Comparison of ENCODE assay signal across 8 cellular contexts in genomic region chr3:129329858-129330257, GRCh38.
"Had no signal": no experiment of that assay in that cellular context is flagged by ENCODE, and none has a peak within 500 bp of the region (broad histone marks: within the 10 kb centered on the region; RNA-seq: fewer than 3 reads in every experiment).

No MANE protein-coding gene starts in this region.

- H3K4me3 ChIP-seq: GM12878 had no signal

- DNase-seq: GDM1, GF-D8 had no signal

- FAIRE-seq: G401.6, GM12878, GM12891, GM12892, GM18507, GM19239 had no signal
